ENCODE assay signal across 8 cellular contexts in the genomic region with DNA sequence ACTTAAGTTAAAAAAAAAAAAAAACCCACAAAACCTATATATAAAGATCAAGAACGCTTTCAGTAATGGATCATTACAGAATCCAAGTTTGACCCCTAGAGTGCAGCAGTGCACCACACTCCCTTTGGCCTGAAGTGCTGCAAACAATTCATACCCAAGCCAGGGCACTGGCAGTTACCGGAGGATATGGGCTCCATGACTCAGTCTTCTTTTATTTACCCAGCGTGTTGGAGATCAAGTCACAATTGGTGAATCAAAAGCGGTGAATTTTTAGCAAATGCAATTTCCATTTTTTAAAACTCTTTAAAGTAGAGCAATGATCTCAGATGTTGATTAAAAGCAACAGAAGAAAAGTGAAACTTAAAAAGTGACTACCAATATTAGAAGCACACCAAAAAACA. TPM values are rescaled to one million over a fixed set of nuclear protein-coding genes. Genes with fewer than 3 reads are reported as not detected.
A peak's percentile ranks its signal among the peaks of the same experiment; 100 is the strongest.
DNase-seq lines count a peak whose midpoint lies in the region; ATAC-seq and TF ChIP-seq lines count a peak whose summit lies in the region.

No MANE protein-coding gene starts in this region.

- no peaks in the 10 kb centered on the region for H3F3A ChIP-seq in PC-3 (ENCODE audit: low read length, unreplicated experiment)

- ATAC-seq in PC-3 (peak; percentile 96), esophagus mucosa (peak; percentile 99), HG03432 (IDR thresholded peaks at IDR 0.05; ENCODE audit: unreplicated experiment) (no peak)
- peak; percentile 99 for ATAC-seq in naive thymus-derived CD4-positive, alpha-beta T cell

- no peaks in the 10 kb centered on the region for H3K9me3 ChIP-seq in PC-3 (ENCODE audit: low read length)
- no peaks in the 10 kb centered on the region for H3K9me3 ChIP-seq in naive thymus-derived CD4-positive, alpha-beta T cell (ENCODE audit: control insufficient read depth in 2 of 3, low read length in 3 of 3)

- H3K27me3 ChIP-seq in PC-3 (ENCODE audit: low read length) = no peaks in the 10 kb centered on the region
- H3K27me3 ChIP-seq in naive thymus-derived CD4-positive, alpha-beta T cell (ENCODE audit: control insufficient read depth in 2 of 2, insufficient read depth in 2 of 2, low read length in 2 of 2) = no peaks in the 10 kb centered on the region

- H3K4me3 ChIP-seq in PC-3 (ENCODE audit: low read length) = peak overlapping the region; percentile 11; the same call in 1 of the 2 replicates
- H3K4me3 ChIP-seq in naive thymus-derived CD4-positive, alpha-beta T cell (ENCODE audit: low read length) = no peak overlapping the region

- no peak overlapping the region for H2AFZ ChIP-seq in PC-3 (ENCODE audit: low read length)

- POLR2A ChIA-PET in PC-3 (lab: Charles Lee; ENCODE audit: unreplicated experiment) = no interaction called here
- POLR2A ChIA-PET in naive thymus-derived CD4-positive, alpha-beta T cell (lab: Charles Lee) = interaction anchor here (1.2 to 4.1 kb wide), 5 partner anchors 45 to 78 kb away, joined by 3 to 39 read pairs (median 6); no protein-coding TSS in a partner anchor

- no peaks in the 10 kb centered on the region for H4K20me1 ChIP-seq in PC-3 (ENCODE audit: low read length)

- CTCF ChIA-PET in PC-3 (lab: Charles Lee) = interaction anchor here (0.6 to 1.4 kb wide), 2 partner anchors 79 to 82 kb away, joined by 3 to 5 read pairs; no protein-coding TSS in a partner anchor
- CTCF ChIA-PET in naive thymus-derived CD4-positive, alpha-beta T cell (lab: Charles Lee) = interaction anchor here (0.5 to 3.7 kb wide), 22 partner anchors 14 to 903 kb away, joined by 3 to 69 read pairs (median 6); partner anchors contain the start of gene PHB1

- H3K36me3 Mint-ChIP-seq in naive thymus-derived CD4-positive, alpha-beta T cell = peaks cover 3 to 14% (median 7%) of the 10 kb centered on the region in 5 donors

- no peaks in the 10 kb centered on the region for H3K9me2 ChIP-seq in PC-3 (replicated peaks; ENCODE audit: low read length)

- peaks cover 11% of the 10 kb centered on the region; the same call in 1 of the 2 replicates for H3K36me3 ChIP-seq in PC-3 (ENCODE audit: low read depth, low read length)
- peaks cover 6 to 20% (median 7%) of the 10 kb centered on the region in 3 experiments for H3K36me3 ChIP-seq in naive thymus-derived CD4-positive, alpha-beta T cell (ENCODE audit: control insufficient read depth in 2 of 3, insufficient read depth in 3 of 3, low read length in 3 of 3)

- peaks cover 14% of the 10 kb centered on the region for H3K4me1 ChIP-seq in PC-3 (ENCODE audit: insufficient read depth, low read length)
- no peaks in the 10 kb centered on the region for H3K4me1 ChIP-seq in naive thymus-derived CD4-positive, alpha-beta T cell (ENCODE audit: control insufficient read depth in 2 of 2, insufficient read depth in 2 of 2, low read length in 2 of 2)

- DNase-seq in HuH-7.5 (ENCODE audit: low spot score) (peak; percentile 65), PC-3 (peak; percentile 98)
- peak; percentile 73 for DNase-seq in activated T-cell treated with anti-CD3 and anti-CD28 coated beads, Interleukin-2, amount 50 U/mL, for 1 hour
- peak; percentile 41 to 83 (median 75) for DNase-seq in naive thymus-derived CD4-positive, alpha-beta T cell
- DNase-seq in stimulated activated CD8-positive, alpha-beta memory T cell treated with anti-CD3 and anti-CD28 coated beads, Interleukin-7, amount 100 ng/mL, for 48 hours (ENCODE audit: extremely low read depth in 1 of 2, low read depth in 1 of 2) = peak; percentile 30 to 61

- H3K4me2 ChIP-seq in PC-3 (ENCODE audit: low read length) = peak overlapping the region; percentile 49

- peak overlapping the region; percentile 21 for H3K27ac ChIP-seq in PC-3 (ENCODE audit: low read length)
- H3K27ac ChIP-seq in naive thymus-derived CD4-positive, alpha-beta T cell (ENCODE audit: low read depth, low read length) = no peak overlapping the region

- H3K4me1 Mint-ChIP-seq in naive thymus-derived CD4-positive, alpha-beta T cell = peaks cover 16 to 39% (median 36%) of the 10 kb centered on the region in 7 donors

- H3K4me3 Mint-ChIP-seq in naive thymus-derived CD4-positive, alpha-beta T cell = peak overlapping the region; percentile 3 to 86 (median 78)

- no TSS peak for BruUV-seq in PC-3 (replicated peaks; lab: Mats Ljungman, UMichigan)

- H3K79me2 ChIP-seq in PC-3 (ENCODE audit: low read length) = 0 out of 2 replicates have a peak, but pooled peaks cover 4% of the 10 kb centered on the region

- H3K27ac Mint-ChIP-seq in naive thymus-derived CD4-positive, alpha-beta T cell = peak overlapping the region in 8 of 9 donors; percentile 44 to 94 (median 77)

- TF ChIP-seq CTCF in GM12873 (IDR thresholded peaks at IDR 0.05; ENCODE audit: insufficient read depth, low read depth, low read length, missing control alignments) (peak; percentile 81), PC-3 (conservative IDR thresholded peaks at IDR 0.05; ENCODE audit: low read depth, low read length) (peak; percentile 98)

- intact Hi-C loops in PC-3 (cut with micrococcal nuclease) = loop anchor here (1.0 kb wide), 3 partner anchors 47 to 241 kb away; partner anchors contain the start of gene ZNF652
- intact Hi-C loops in naive thymus-derived CD4-positive, alpha-beta T cell (cut with micrococcal nuclease) = loop anchor here (1.0 to 10.0 kb wide), 7 partner anchors 27 to 241 kb away; no protein-coding TSS in a partner anchor

- no peaks in the 10 kb centered on the region for H3K9me3 Mint-ChIP-seq in naive thymus-derived CD4-positive, alpha-beta T cell

- no peak overlapping the region for H3K9ac ChIP-seq in PC-3 (ENCODE audit: low read length)

- no peaks in the 10 kb centered on the region for H3K27me3 Mint-ChIP-seq in naive thymus-derived CD4-positive, alpha-beta T cell

RNA-seq across cellular contexts. Expression of gene ZNF652, which starts 46.5 kb away (rescaled TPM):
- 18.2 and 18.5 TPM in 2 replicates for total RNA-seq in PC-3 (2014; rRNA removed)
- total RNA-seq in esophagus mucosa = 10.9 TPM
- 10 to 100 TPM; 33.8 to 64.4 (median 49.9) TPM for total RNA-seq in naive thymus-derived CD4-positive, alpha-beta T cell
- 10 to 100 TPM; 19.3 to 20.3 TPM for polyA plus RNA-seq in naive thymus-derived CD4-positive, alpha-beta T cell

Comparison
In these comparisons a context has a peak if more than half of its experiments do, and no peak if none do; other contexts are left out.
1. DNase-seq: peak in every context shown above with its lines; median percentile 98 in PC-3; 75 in naive thymus-derived CD4-positive, alpha-beta T cell; 73 in activated T-cell treated with anti-CD3 and anti-CD28 coated beads, Interleukin-2, amount 50 U/mL, for 1 hour; 65 in HuH-7.5; 46 in stimulated activated CD8-positive, alpha-beta memory T cell treated with anti-CD3 and anti-CD28 coated beads, Interleukin-7, amount 100 ng/mL, for 48 hours.